Comparison of ENCODE assay signal across 1 cellular context in genomic region chrX:11374570-11374969, GRCh38.
A peak's percentile ranks its signal among the peaks of the same experiment; 100 is the strongest.
TF ChIP-seq lines count a peak whose summit lies in the region.

No MANE protein-coding gene starts in this region.

TF ChIP-seq in K562, 482 proteins besides CTCF, POLR2A, EP300 and RAD21 (continued from another document and continues in another):
- TF ChIP-seq TEAD4 (IDR thresholded peaks at IDR 0.05; ENCODE audit: low read length): 0 out of 2 replicates have a peak, but pooled peaks have one; percentile 40
- TF ChIP-seq TEAD4 (CRISPR knock-in tag; IDR thresholded peaks at IDR 0.05; ENCODE audit: borderline replicate concordance): no peak
- no peak for TF ChIP-seq ZBTB33 (CRISPR knock-in tag; IDR thresholded peaks at IDR 0.05)
- TF ChIP-seq SMARCC2 (IDR thresholded peaks at IDR 0.05; ENCODE audit: low read depth): no peak
- no peak for TF ChIP-seq PML (IDR thresholded peaks at IDR 0.05; ENCODE audit: low read length)
- no peak for TF ChIP-seq ZNF644 (tag; IDR thresholded peaks at IDR 0.05; ENCODE audit: low read depth)
- no peak for TF ChIP-seq IRF2 (CRISPR knock-in tag; IDR thresholded peaks at IDR 0.05)
- peak; percentile 57; the same call in 1 of the 2 replicates for TF ChIP-seq ZNF592 (IDR thresholded peaks at IDR 0.05)
- no peak for TF ChIP-seq TSC22D4 (tag; IDR thresholded peaks at IDR 0.05)
- no peak for TF ChIP-seq CSDE1 (IDR thresholded peaks at IDR 0.05)
- TF ChIP-seq ZNF354B (CRISPR knock-in tag; IDR thresholded peaks at IDR 0.05): no peak
- TF ChIP-seq TCF3 (CRISPR knock-in tag; IDR thresholded peaks at IDR 0.05): peak; percentile 58
- no peak for TF ChIP-seq TCF7L2 (IDR thresholded peaks at IDR 0.05; ENCODE audit: low read depth, low read length)
- no peak for TF ChIP-seq ZBTB5 (IDR thresholded peaks at IDR 0.05)
- no peak for TF ChIP-seq ZNF24 (IDR thresholded peaks at IDR 0.05)
- no peak for TF ChIP-seq ZBTB17 (CRISPR knock-in tag; IDR thresholded peaks at IDR 0.05)
- TF ChIP-seq BRD4 (IDR thresholded peaks at IDR 0.05): no peak; the same call in 1 of the 2 replicates
- TF ChIP-seq HMGN3 (IDR thresholded peaks at IDR 0.05; ENCODE audit: borderline replicate concordance, extremely low read depth, insufficient read length, low read depth, low read length): no peak
- no peak for TF ChIP-seq KDM5B (IDR thresholded peaks at IDR 0.05; ENCODE audit: insufficient replicate concordance, low read depth, low read length)
- TF ChIP-seq SMARCE1 (IDR thresholded peaks at IDR 0.05): peak; percentile 69
- TF ChIP-seq PATZ1 (CRISPR knock-in tag; IDR thresholded peaks at IDR 0.05; ENCODE audit: borderline replicate concordance): no peak
- no peak for TF ChIP-seq MGA (IDR thresholded peaks at IDR 0.05)
- TF ChIP-seq E2F1 (CRISPR knock-in tag; IDR thresholded peaks at IDR 0.05): no peak
- TF ChIP-seq AFF1 (IDR thresholded peaks at IDR 0.05; ENCODE audit: low read depth in 1 of 2, partially characterized antibody in 2 of 2): no peak
- no peak for TF ChIP-seq HDAC3 (IDR thresholded peaks at IDR 0.05; ENCODE audit: borderline replicate concordance, partially characterized antibody)
